ENCODE assay signal across 17 cellular contexts in the genomic region with DNA sequence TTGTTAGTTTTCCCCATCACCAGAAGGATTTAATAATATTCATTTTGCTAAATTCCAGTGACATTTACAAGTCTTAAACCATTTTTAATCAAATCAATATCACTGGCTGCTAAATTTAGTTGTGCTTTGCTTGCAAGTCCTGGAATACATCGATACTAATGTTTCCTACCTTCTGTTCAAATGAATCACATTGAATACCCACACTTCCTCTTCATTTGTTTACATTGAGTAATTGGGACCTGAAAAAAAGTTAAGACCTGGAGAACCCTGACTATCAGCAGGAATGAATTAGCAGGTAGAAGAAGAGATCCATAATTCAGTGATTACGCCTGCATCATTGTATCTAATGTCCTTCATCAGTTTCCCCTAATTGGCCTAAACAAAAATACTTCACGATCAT.
DNase-seq lines count a peak whose midpoint lies in the region; ATAC-seq and TF ChIP-seq lines count a peak whose summit lies in the region.
"Had no signal": no experiment of that assay in that cellular context is flagged by ENCODE, and none has a peak within 500 bp of the region (broad histone marks: within the 10 kb centered on the region; RNA-seq: fewer than 3 reads in every experiment).

No MANE protein-coding gene starts in this region.

- H3K27ac ChIP-seq in endodermal cell (ENCODE audit: low read depth, low read length): no peak overlapping the region
- H3K27ac ChIP-seq: GM23248 had no signal

- H3K36me3 ChIP-seq in endodermal cell (ENCODE audit: control insufficient read depth, insufficient read depth, low read length): peaks cover 59% of the 10 kb centered on the region

- no peak overlapping the region for H3K4me3 Mint-ChIP-seq in endodermal cell
- H3K4me3 Mint-ChIP-seq: CD4-positive, alpha-beta memory T cell had no signal

- peaks cover 33% of the 10 kb centered on the region for H3K4me1 Mint-ChIP-seq in endodermal cell
- H3K4me1 Mint-ChIP-seq: CD4-positive, alpha-beta memory T cell had no signal

- ATAC-seq in HG02798 (IDR thresholded peaks at IDR 0.05; ENCODE audit: poor library complexity, unreplicated experiment): no peak
- ATAC-seq: GM12878 had no signal

- no peaks in the 10 kb centered on the region for H3K4me1 ChIP-seq in endodermal cell (ENCODE audit: control insufficient read depth, insufficient read depth, low read length)

- peak overlapping the region; percentile 3 for H3K27ac Mint-ChIP-seq in endodermal cell
- H3K27ac Mint-ChIP-seq: CD4-positive, alpha-beta memory T cell had no signal

- H3K9me3 Mint-ChIP-seq in endodermal cell: peaks cover 17% of the 10 kb centered on the region

- 97 to 100% methylated on average over 1 to 2 of the region's 3 CpGs for WGBS in endodermal cell (ENCODE audit: insufficient coverage in 1 of 2, insufficient read length in 1 of 2), 2 experiments

- H3K27me3 Mint-ChIP-seq in endodermal cell (ENCODE audit: insufficient read depth): no peaks in the 10 kb centered on the region
- H3K27me3 Mint-ChIP-seq: CD4-positive, alpha-beta memory T cell had no signal

- no peak for TF ChIP-seq CTCF in endodermal cell (conservative IDR thresholded peaks at IDR 0.05)

- H3K9ac ChIP-seq in endodermal cell (ENCODE audit: extremely low read depth, low read length, poor library complexity, severe bottlenecking): no peak overlapping the region
- H3K9ac ChIP-seq: GM23248 had no signal

- peaks cover 58% of the 10 kb centered on the region for H3K36me3 Mint-ChIP-seq in endodermal cell (ENCODE audit: low read depth)
- H3K36me3 Mint-ChIP-seq: CD4-positive, alpha-beta memory T cell had no signal

- H3K4me3 ChIP-seq in endodermal cell (ENCODE audit: low read length): no peak overlapping the region
- H3K4me3 ChIP-seq: GM12878, GM23248 had no signal

- peaks cover 13% of the 10 kb centered on the region for H3K9me3 ChIP-seq in endodermal cell (ENCODE audit: control insufficient read depth, low read length)

- DNase-seq in DMS53 (lab: John Stamatoyannopoulos, UW) (peak; percentile 33), DMS53 treated with DMSO at 0.1 percent for 48 hours (lab: John Stamatoyannopoulos, UW; ENCODE audit: unreplicated experiment) (peak; percentile 7), endodermal cell (no peak), NCI-H2227 treated with DMSO at 0.1 percent for 48 hours (lab: John Stamatoyannopoulos, UW) (no peak)
- no peak for DNase-seq in activated CD8-positive, alpha-beta memory T cell treated with anti-CD3 and anti-CD28 coated beads, Interleukin-2, amount 50 U/mL, for 48 hours
- DNase-seq: C1 segment of cervical spinal cord; Calu3; CD4-positive, alpha-beta memory T cell; COR-L47; DMS79; EL; GDM1; GM23248; H7; HCEC 1CT had no signal

- H3K27me3 ChIP-seq in endodermal cell (ENCODE audit: control insufficient read depth, insufficient read depth, low read length, poor library complexity, severe bottlenecking): no peaks in the 10 kb centered on the region

Comparison
In these comparisons a context has a peak if more than half of its experiments do, and no peak if none do; other contexts are left out.
1. DNase-seq: peak in DMS53 (single experiment) and DMS53 treated with DMSO at 0.1 percent for 48 hours (single experiment); none in endodermal cell (single experiment), NCI-H2227 treated with DMSO at 0.1 percent for 48 hours (single experiment) and activated CD8-positive, alpha-beta memory T cell treated with anti-CD3 and anti-CD28 coated beads, Interleukin-2, amount 50 U/mL, for 48 hours (single experiment).